In genomic region chr12:124086299-124086898, GRCh38 we compare ENCODE assay signal across 23 cellular contexts.
DNase-seq lines count a peak whose midpoint lies in the region; ATAC-seq, FAIRE-seq and TF ChIP-seq lines count a peak whose summit lies in the region.
"Had no signal": no experiment of that assay in that cellular context is flagged by ENCODE, and none has a peak within 500 bp of the region (broad histone marks: within the 10 kb centered on the region; RNA-seq: fewer than 3 reads in every experiment).

No MANE protein-coding gene starts in this region.

- peak; percentile 33; the same call in 2 of the 3 replicates for ATAC-seq in K562
- ATAC-seq in natural killer cell treated with Interleukin-12 subunit alpha and Interleukin-12 subunit beta and Interleukin-15 and Interleukin-18, amount 100 ng/mL, for 72 hours = no peak
- ATAC-seq: GM23338, HCT116 had no signal

- TF ChIP-seq CTCF in K562 (IDR thresholded peaks at IDR 0.05 in 2 of 3, conservative IDR thresholded peaks at IDR 0.05 in 1 of 3; ENCODE audit: insufficient read depth in 2 of 3, low read depth in 1 of 3, low read length in 3 of 3) (no peak), neural cell (IDR thresholded peaks at IDR 0.05; ENCODE audit: poor library complexity, severe bottlenecking) (no peak), GM10266 (IDR thresholded peaks at IDR 0.05; ENCODE audit: control insufficient read depth, insufficient read depth, low read depth, missing control alignments) (no peak)

- H3K9me3 ChIP-seq in K562 (replicated peaks; ENCODE audit: control insufficient read depth, insufficient read depth, low read depth, low read length) (no peaks in the 10 kb centered on the region), neural cell (ENCODE audit: low read length) (no peaks in the 10 kb centered on the region)
- H3K9me3 ChIP-seq: BLaER1 treated with 17β-estradiol and CSF1 and Interleukin-3, amounts not matched to agents 10 nM and 100 nM had no signal

- H3K36me3 ChIP-seq in K562 (ENCODE audit: control insufficient read depth, insufficient read depth, low read length) = no peaks in the 10 kb centered on the region
- H3K36me3 ChIP-seq in neural cell (ENCODE audit: insufficient read depth, low read length) = no peaks in the 10 kb centered on the region
- H3K36me3 ChIP-seq: BLaER1 treated with 17β-estradiol and CSF1 and Interleukin-3, amounts not matched to agents 10 nM and 100 nM had no signal

- H3K79me2 ChIP-seq in K562 (ENCODE audit: control insufficient read depth, insufficient read depth, low read length) = no peaks in the 10 kb centered on the region
- H3K79me2 ChIP-seq in neural cell (replicated peaks; ENCODE audit: insufficient read depth, low read length) = no peaks in the 10 kb centered on the region

- TF ChIP-seq EP300 in K562 (IDR thresholded peaks at IDR 0.05; ENCODE audit: low read length) (no peak), neural cell (conservative IDR thresholded peaks at IDR 0.05; ENCODE audit: poor library complexity, severe bottlenecking) (no peak)

- FAIRE-seq in K562 (lab: Jason Lieb, UNC) = no peak
- FAIRE-seq: GM12891, GM19239, HTR-8/SVneo had no signal

- H3K9ac ChIP-seq in K562 (ENCODE audit: insufficient read depth in 1 of 2, low read depth in 2 of 2, low read length in 2 of 2) (no peak overlapping the region), neural cell (ENCODE audit: low read length) (no peak overlapping the region)
- H3K9ac ChIP-seq: BLaER1 treated with 17β-estradiol and CSF1 and Interleukin-3, amounts not matched to agents 10 nM and 100 nM had no signal

- no peak for TF ChIP-seq POLR2A in K562 (conservative IDR thresholded peaks at IDR 0.05)

- H3K27ac ChIP-seq in K562 (ENCODE audit: extremely low read depth, low read depth, low read length) = no peak overlapping the region
- H3K27ac ChIP-seq in neural cell (ENCODE audit: low read length) = peak overlapping the region; percentile 6
- H3K27ac ChIP-seq: BLaER1 treated with 17β-estradiol and CSF1 and Interleukin-3, amounts not matched to agents 10 nM and 100 nM had no signal

- WGBS in K562 (ENCODE audit: insufficient coverage, low coverage, missing lambda C conversion rate) = 2% methylated on average over 7 of the region's 7 CpGs

- no TSS peak for BruUV-seq in K562 (replicated peaks; lab: Mats Ljungman, UMichigan)

- H3K27me3 ChIP-seq in K562 (ENCODE audit: control insufficient read depth in 2 of 2, insufficient read depth in 2 of 2, low read length in 2 of 2) (peaks cover 32 to 81% of the 10 kb centered on the region in 2 experiments), neural cell (ENCODE audit: insufficient read depth, low read depth, low read length) (no peaks in the 10 kb centered on the region)
- H3K27me3 ChIP-seq: BLaER1 treated with 17β-estradiol and CSF1 and Interleukin-3, amounts not matched to agents 10 nM and 100 nM had no signal

- no peaks in the 10 kb centered on the region for H3K27me3 Mint-ChIP-seq in natural killer cell treated with Interleukin-12 subunit alpha and Interleukin-12 subunit beta and Interleukin-15 and Interleukin-18, amount 100 ng/mL, for 72 hours
- H3K27me3 Mint-ChIP-seq: B cell had no signal

- H4K20me1 ChIP-seq in K562 (replicated peaks; ENCODE audit: control insufficient read depth, insufficient read depth, low read length) (no peaks in the 10 kb centered on the region), neural cell (ENCODE audit: insufficient read depth) (no peaks in the 10 kb centered on the region)
- H4K20me1 ChIP-seq: BLaER1 treated with 17β-estradiol and CSF1 and Interleukin-3, amounts not matched to agents 10 nM and 100 nM had no signal

- no peaks in the 10 kb centered on the region for H3K9me2 ChIP-seq in neural cell (ENCODE audit: insufficient read depth, low read length)

- H3K27ac Mint-ChIP-seq in natural killer cell treated with Interleukin-12 subunit alpha and Interleukin-12 subunit beta and Interleukin-15 and Interleukin-18, amount 100 ng/mL, for 72 hours = no peak overlapping the region
- H3K27ac Mint-ChIP-seq: B cell, GM23338, HFFc6, IgD-negative memory B cell had no signal

- H3F3A ChIP-seq in neural cell (ENCODE audit: insufficient read depth, low read length, poor library complexity, severe bottlenecking) = no peaks in the 10 kb centered on the region

- no peak overlapping the region for H3K4me2 ChIP-seq in K562 (ENCODE audit: insufficient read depth, low read length)
- no peak overlapping the region for H3K4me2 ChIP-seq in neural cell (ENCODE audit: low read length)
- H3K4me2 ChIP-seq: GM23338 had no signal

- H2AFZ ChIP-seq in K562 (ENCODE audit: low read depth, low read length) (no peak overlapping the region), neural cell (ENCODE audit: low read depth, low read length) (no peak overlapping the region)

- H3K4me3 Mint-ChIP-seq in natural killer cell treated with Interleukin-12 subunit alpha and Interleukin-12 subunit beta and Interleukin-15 and Interleukin-18, amount 100 ng/mL, for 72 hours = no peak overlapping the region
- H3K4me3 Mint-ChIP-seq: B cell; CD8-positive, alpha-beta memory T cell; GM23338; HFFc6; IgD-negative memory B cell had no signal

- H3K4me1 Mint-ChIP-seq in natural killer cell treated with Interleukin-12 subunit alpha and Interleukin-12 subunit beta and Interleukin-15 and Interleukin-18, amount 100 ng/mL, for 72 hours (ENCODE audit: low read depth in 2 of 2) = peaks cover 0 to 2% of the 10 kb centered on the region in 2 donors
- H3K4me1 Mint-ChIP-seq: B cell, IgD-negative memory B cell had no signal

- no peaks in the 10 kb centered on the region for H3K36me3 Mint-ChIP-seq in natural killer cell treated with Interleukin-12 subunit alpha and Interleukin-12 subunit beta and Interleukin-15 and Interleukin-18, amount 100 ng/mL, for 72 hours
- H3K36me3 Mint-ChIP-seq: CD8-positive, alpha-beta memory T cell; IgD-negative memory B cell had no signal

- TF ChIP-seq RAD21 in K562 (CRISPR knock-in tag; conservative IDR thresholded peaks at IDR 0.05 in 1 of 2, IDR thresholded peaks at IDR 0.05 in 1 of 2) = no peak
- TF ChIP-seq RAD21 in neural cell (conservative IDR thresholded peaks at IDR 0.05) = no peak

- in situ Hi-C loops in K562 (cut with MboI) = no loop called here

- H3K4me3 ChIP-seq in K562 (no peak overlapping the region), neural cell (ENCODE audit: low read length) (no peak overlapping the region)
- H3K4me3 ChIP-seq: BLaER1 treated with 17β-estradiol and CSF1 and Interleukin-3, amounts not matched to agents 10 nM and 100 nM; GM23338 had no signal

- DNase-seq in K562 (ENCODE audit: extremely low read depth in 1 of 4, low spot score in 3 of 4) (peak in 1 of 4 experiments; percentile 16), islet precursor cell (peak; percentile 36), posterior vena cava (ENCODE audit: low spot score) (peak; percentile 20), GM10266 (ENCODE audit: extremely low spot score) (no peak)
- no peak for DNase-seq in effector CD8-positive, alpha-beta T cell (lab: John Stamatoyannopoulos, UW)
- no peak for DNase-seq in natural killer cell treated with Interleukin-12 subunit alpha and Interleukin-12 subunit beta and Interleukin-15 and Interleukin-18, amount 100 ng/mL, for 72 hours (ENCODE audit: low spot score)
- DNase-seq: CD8-positive, alpha-beta memory T cell; COR-L47; DMS 273 treated with DMSO at 0.1 percent for 48 hours; DMS53; DND-41; EL; H7; HFFc6 had no signal

- intact Hi-C loops in K562 (cut with micrococcal nuclease) = no loop called here
- intact Hi-C loops in posterior vena cava (cut with DNase I) = no loop called here

- CTCF ChIA-PET in K562 (lab: Yijun Ruan, JAX; ENCODE audit: low intra/inter-chr PET ratio) = no interaction called here

- POLR2A ChIA-PET in K562 (lab: Yijun Ruan, JAX) = no interaction called here

- no peaks in the 10 kb centered on the region for H3K9me1 ChIP-seq in K562 (ENCODE audit: control insufficient read depth, insufficient read depth, low read length)

- peaks cover 0 to 2% of the 10 kb centered on the region in 2 experiments; a peak in 1 of 5 replicates for H3K4me1 ChIP-seq in K562 (replicated peaks in 1 of 2; ENCODE audit: control insufficient read depth in 2 of 2, insufficient read depth in 2 of 2, low read length in 2 of 2)

- H3K9me3 Mint-ChIP-seq in natural killer cell treated with Interleukin-12 subunit alpha and Interleukin-12 subunit beta and Interleukin-15 and Interleukin-18, amount 100 ng/mL, for 72 hours = no peaks in the 10 kb centered on the region
- H3K9me3 Mint-ChIP-seq: CD8-positive, alpha-beta memory T cell; HFFc6; IgD-negative memory B cell had no signal

TF ChIP-seq in K562, 482 proteins besides CTCF, POLR2A, EP300 and RAD21 (continues in another document):
- TF ChIP-seq ARID1B (IDR thresholded peaks at IDR 0.05) (peak; percentile 10; the same call in 1 of the 2 replicates), TAL1 (IDR thresholded peaks at IDR 0.05) (0 out of 2 replicates have a peak, but pooled peaks have one; percentile 28), ZBTB17 (CRISPR knock-in tag; IDR thresholded peaks at IDR 0.05) (no peak), MCM3 (IDR thresholded peaks at IDR 0.05) (no peak), SLC30A9 (CRISPR knock-in tag; IDR thresholded peaks at IDR 0.05) (no peak), CBFA2T3 (IDR thresholded peaks at IDR 0.05) (peak; percentile 50), ZNF444 (CRISPR knock-in tag; IDR thresholded peaks at IDR 0.05) (no peak), CBFA2T2 (conservative IDR thresholded peaks at IDR 0.05) (peak; percentile 35), ZNF668 (CRISPR knock-in tag; IDR thresholded peaks at IDR 0.05) (no peak), KAT8 (IDR thresholded peaks at IDR 0.05; ENCODE audit: low read depth) (no peak), ZNF239 (CRISPR knock-in tag; IDR thresholded peaks at IDR 0.05) (no peak)

TF ChIP-seq in neural cell, 6 proteins besides CTCF, POLR2A, EP300 and RAD21 (continues in another document):
- TF ChIP-seq MXI1 (conservative IDR thresholded peaks at IDR 0.05; ENCODE audit: poor library complexity, severe bottlenecking) (no peak), TAF1 (IDR thresholded peaks at IDR 0.05; ENCODE audit: low read depth) (no peak)

Comparison
In these comparisons a context has a peak if more than half of its experiments do, and no peak if none do; other contexts are left out.
1. DNase-seq: peak in islet precursor cell (single experiment) and posterior vena cava (single experiment); none in effector CD8-positive, alpha-beta T cell (single experiment), natural killer cell treated with Interleukin-12 subunit alpha and Interleukin-12 subunit beta and Interleukin-15 and Interleukin-18, amount 100 ng/mL, for 72 hours (single experiment) and GM10266 (single experiment).